1 cellular context compared by ENCODE assay signal in genomic region chr3:38165722-38166387, GRCh38.
TF ChIP-seq lines count a peak whose summit lies in the region.

No MANE protein-coding gene starts in this region.

TF ChIP-seq in K562, 482 proteins besides CTCF, POLR2A, EP300 and RAD21 (continued from another document and continues in another):
- TF ChIP-seq ZNF512 (tag; IDR thresholded peaks at IDR 0.05) (no peak), XRCC5 (IDR thresholded peaks at IDR 0.05; ENCODE audit: low read depth, low read length) (no peak), POLR2H (tag; IDR thresholded peaks at IDR 0.05; ENCODE audit: low read depth) (no peak), SAP30 (IDR thresholded peaks at IDR 0.05; ENCODE audit: borderline replicate concordance, insufficient read depth, low read depth, low read length, poor library complexity, severe bottlenecking) (no peak), ZC3H4 (CRISPR knock-in tag; IDR thresholded peaks at IDR 0.05; ENCODE audit: borderline replicate concordance) (0 out of 2 replicates have a peak, but pooled peaks have one; percentile 69), CCNT2 (IDR thresholded peaks at IDR 0.05; ENCODE audit: borderline replicate concordance, extremely low read depth, insufficient read length, low read depth, low read length) (no peak), FOXP1 (CRISPR knock-in tag; IDR thresholded peaks at IDR 0.05) (no peak), RNF219 (CRISPR knock-in tag; IDR thresholded peaks at IDR 0.05) (no peak), RBM15 (IDR thresholded peaks at IDR 0.05; ENCODE audit: insufficient read depth, low read length) (no peak), CUX1 (CRISPR knock-in tag; IDR thresholded peaks at IDR 0.05) (no peak), ZNF175 (CRISPR knock-in tag; IDR thresholded peaks at IDR 0.05; ENCODE audit: low read depth) (no peak), ZBTB1 (CRISPR knock-in tag; IDR thresholded peaks at IDR 0.05; ENCODE audit: borderline replicate concordance, low read depth) (peak; percentile 80; the same call in 1 of the 2 replicates), DIDO1 (tag; IDR thresholded peaks at IDR 0.05; ENCODE audit: low read depth) (no peak), PRPF4 (IDR thresholded peaks at IDR 0.05; ENCODE audit: insufficient read depth, low read depth, low read length, poor library complexity, severe bottlenecking) (peak; percentile 83), TRIM25 (IDR thresholded peaks at IDR 0.05; ENCODE audit: borderline replicate concordance) (no peak), NUFIP1 (IDR thresholded peaks at IDR 0.05; ENCODE audit: partially characterized antibody) (no peak), U2AF1 (optimal IDR thresholded peaks at IDR 0.05; ENCODE audit: low read depth, low read length) (no peak), LARP7 (IDR thresholded peaks at IDR 0.05) (no peak), SMARCC2 (IDR thresholded peaks at IDR 0.05; ENCODE audit: low read depth) (no peak), POLR2AphosphoS2 (IDR thresholded peaks at IDR 0.05; ENCODE audit: low read length) (no peak), RREB1 (CRISPR knock-in tag; IDR thresholded peaks at IDR 0.05) (no peak; the same call in 1 of the 2 replicates), ZNF174 (CRISPR knock-in tag; IDR thresholded peaks at IDR 0.05) (no peak)
- TF ChIP-seq, protein P1, sequence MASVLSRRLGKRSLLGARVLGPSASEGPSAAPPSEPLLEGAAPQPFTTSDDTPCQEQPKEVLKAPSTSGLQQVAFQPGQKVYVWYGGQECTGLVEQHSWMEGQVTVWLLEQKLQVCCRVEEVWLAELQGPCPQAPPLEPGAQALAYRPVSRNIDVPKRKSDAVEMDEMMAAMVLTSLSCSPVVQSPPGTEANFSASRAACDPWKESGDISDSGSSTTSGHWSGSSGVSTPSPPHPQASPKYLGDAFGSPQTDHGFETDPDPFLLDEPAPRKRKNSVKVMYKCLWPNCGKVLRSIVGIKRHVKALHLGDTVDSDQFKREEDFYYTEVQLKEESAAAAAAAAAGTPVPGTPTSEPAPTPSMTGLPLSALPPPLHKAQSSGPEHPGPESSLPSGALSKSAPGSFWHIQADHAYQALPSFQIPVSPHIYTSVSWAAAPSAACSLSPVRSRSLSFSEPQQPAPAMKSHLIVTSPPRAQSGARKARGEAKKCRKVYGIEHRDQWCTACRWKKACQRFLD (CRISPR knock-in tag; IDR thresholded peaks at IDR 0.05): no peak; the same call in 1 of the 2 replicates
- TF ChIP-seq, protein P2, sequence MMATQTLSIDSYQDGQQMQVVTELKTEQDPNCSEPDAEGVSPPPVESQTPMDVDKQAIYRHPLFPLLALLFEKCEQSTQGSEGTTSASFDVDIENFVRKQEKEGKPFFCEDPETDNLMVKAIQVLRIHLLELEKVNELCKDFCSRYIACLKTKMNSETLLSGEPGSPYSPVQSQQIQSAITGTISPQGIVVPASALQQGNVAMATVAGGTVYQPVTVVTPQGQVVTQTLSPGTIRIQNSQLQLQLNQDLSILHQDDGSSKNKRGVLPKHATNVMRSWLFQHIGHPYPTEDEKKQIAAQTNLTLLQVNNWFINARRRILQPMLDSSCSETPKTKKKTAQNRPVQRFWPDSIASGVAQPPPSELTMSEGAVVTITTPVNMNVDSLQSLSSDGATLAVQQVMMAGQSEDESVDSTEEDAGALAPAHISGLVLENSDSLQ (IDR thresholded peaks at IDR 0.05): no peak
- TF ChIP-seq, protein P3, sequence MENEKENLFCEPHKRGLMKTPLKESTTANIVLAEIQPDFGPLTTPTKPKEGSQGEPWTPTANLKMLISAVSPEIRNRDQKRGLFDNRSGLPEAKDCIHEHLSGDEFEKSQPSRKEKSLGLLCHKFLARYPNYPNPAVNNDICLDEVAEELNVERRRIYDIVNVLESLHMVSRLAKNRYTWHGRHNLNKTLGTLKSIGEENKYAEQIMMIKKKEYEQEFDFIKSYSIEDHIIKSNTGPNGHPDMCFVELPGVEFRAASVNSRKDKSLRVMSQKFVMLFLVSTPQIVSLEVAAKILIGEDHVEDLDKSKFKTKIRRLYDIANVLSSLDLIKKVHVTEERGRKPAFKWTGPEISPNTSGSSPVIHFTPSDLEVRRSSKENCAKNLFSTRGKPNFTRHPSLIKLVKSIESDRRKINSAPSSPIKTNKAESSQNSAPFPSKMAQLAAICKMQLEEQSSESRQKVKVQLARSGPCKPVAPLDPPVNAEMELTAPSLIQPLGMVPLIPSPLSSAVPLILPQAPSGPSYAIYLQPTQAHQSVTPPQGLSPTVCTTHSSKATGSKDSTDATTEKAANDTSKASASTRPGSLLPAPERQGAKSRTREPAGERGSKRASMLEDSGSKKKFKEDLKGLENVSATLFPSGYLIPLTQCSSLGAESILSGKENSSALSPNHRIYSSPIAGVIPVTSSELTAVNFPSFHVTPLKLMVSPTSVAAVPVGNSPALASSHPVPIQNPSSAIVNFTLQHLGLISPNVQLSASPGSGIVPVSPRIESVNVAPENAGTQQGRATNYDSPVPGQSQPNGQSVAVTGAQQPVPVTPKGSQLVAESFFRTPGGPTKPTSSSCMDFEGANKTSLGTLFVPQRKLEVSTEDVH (IDR thresholded peaks at IDR 0.05; ENCODE audit: low read depth, partially characterized antibody): no peak
- TF ChIP-seq, protein P4, sequence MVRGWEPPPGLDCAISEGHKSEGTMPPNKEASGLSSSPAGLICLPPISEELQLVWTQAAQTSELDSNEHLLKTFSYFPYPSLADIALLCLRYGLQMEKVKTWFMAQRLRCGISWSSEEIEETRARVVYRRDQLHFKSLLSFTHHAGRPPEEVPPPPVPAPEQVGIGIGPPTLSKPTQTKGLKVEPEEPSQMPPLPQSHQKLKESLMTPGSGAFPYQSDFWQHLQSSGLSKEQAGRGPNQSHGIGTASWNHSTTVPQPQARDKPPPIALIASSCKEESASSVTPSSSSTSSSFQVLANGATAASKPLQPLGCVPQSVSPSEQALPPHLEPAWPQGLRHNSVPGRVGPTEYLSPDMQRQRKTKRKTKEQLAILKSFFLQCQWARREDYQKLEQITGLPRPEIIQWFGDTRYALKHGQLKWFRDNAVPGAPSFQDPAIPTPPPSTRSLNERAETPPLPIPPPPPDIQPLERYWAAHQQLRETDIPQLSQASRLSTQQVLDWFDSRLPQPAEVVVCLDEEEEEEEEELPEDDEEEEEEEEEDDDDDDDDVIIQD (CRISPR knock-in tag; IDR thresholded peaks at IDR 0.05): no peak
